8 cellular contexts compared by ENCODE assay signal in the genomic region with DNA sequence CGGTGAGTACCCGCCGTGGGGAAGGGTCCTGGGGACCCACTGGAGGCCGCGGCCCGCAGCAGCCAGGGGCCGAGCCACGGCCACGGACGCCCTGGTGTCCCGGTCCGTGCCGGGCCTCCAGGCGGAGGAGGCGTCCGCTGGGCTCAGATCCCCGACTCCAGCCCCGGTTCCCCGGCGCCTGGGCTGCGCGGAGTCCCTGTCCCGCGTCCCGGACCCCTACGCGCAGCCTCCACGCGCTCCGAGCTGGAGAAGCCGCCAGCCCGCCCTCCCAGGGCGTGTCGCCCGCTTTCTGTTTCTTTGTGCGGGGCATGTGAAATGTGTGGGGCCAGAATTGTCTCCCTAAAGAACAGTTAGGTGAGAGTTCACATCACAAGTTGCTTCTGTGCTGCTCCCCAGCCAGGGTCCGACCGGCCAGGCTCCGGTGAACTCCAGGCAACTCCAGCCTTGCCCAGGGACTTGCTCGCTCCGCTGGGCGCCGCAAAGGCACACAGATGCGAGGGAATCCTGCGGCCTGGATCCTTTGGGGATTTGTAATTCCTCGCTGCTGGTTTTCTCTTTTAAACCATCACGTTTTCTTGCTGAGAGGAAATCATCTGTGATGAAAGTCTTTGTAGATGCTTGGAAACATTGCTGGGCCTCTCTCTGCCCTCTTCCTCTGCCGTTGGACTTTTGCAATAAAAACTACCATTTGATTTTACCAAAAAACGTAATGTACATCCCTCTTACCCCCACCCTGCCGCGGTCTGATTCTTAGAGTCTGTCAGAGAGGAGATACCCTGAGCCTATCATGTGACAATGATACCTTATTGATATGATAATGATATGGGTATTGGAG. TPM values are rescaled to one million over a fixed set of nuclear protein-coding genes. Genes with fewer than 3 reads are reported as not detected.
A peak's percentile ranks its signal among the peaks of the same experiment; 100 is the strongest.
DNase-seq lines count a peak whose midpoint lies in the region; ATAC-seq and TF ChIP-seq lines count a peak whose summit lies in the region.

No MANE protein-coding gene starts in this region.

- H3K79me2 ChIP-seq in Karpas-422 (ENCODE audit: low read length) = peaks cover 46% of the 10 kb centered on the region
- H3K79me2 ChIP-seq in parathyroid adenoma = peaks cover 2% of the 10 kb centered on the region

- TF ChIP-seq CTCF in parathyroid adenoma (IDR thresholded peaks at IDR 0.05) = no peak

- H3K4me2 ChIP-seq in Karpas-422 (ENCODE audit: low read depth, low read length, poor library complexity, severe bottlenecking) (peak overlapping the region; percentile 86), parathyroid adenoma (ENCODE audit: low read length) (peak overlapping the region; percentile 69)

- H3K27me3 ChIP-seq in Karpas-422 (ENCODE audit: low read length) (no peaks in the 10 kb centered on the region), parathyroid adenoma (ENCODE audit: control insufficient read depth, insufficient read depth, low read length) (no peaks in the 10 kb centered on the region)

- no peaks in the 10 kb centered on the region for H3K9me2 ChIP-seq in Karpas-422 (replicated peaks; ENCODE audit: insufficient read depth, low read length)

- H4K20me1 ChIP-seq in Karpas-422 (ENCODE audit: insufficient read depth, low read depth, low read length) = no peaks in the 10 kb centered on the region

- peak; percentile 15 for ATAC-seq in GM21737 (IDR thresholded peaks at IDR 0.05; ENCODE audit: unreplicated experiment)

- H3K4me3 ChIP-seq in Karpas-422 (ENCODE audit: low read length) = peak overlapping the region; percentile 96
- H3K4me3 ChIP-seq in parathyroid adenoma (ENCODE audit: low read depth, low read length) = peak overlapping the region; percentile 37

- H3K27ac ChIP-seq in Karpas-422 (ENCODE audit: low read length) (peak overlapping the region; percentile 80), parathyroid adenoma (peak overlapping the region; percentile 76)

- DNase-seq in EH (ENCODE audit: low read depth) (peak; percentile 51), Karpas-422 (peak; percentile 73), germinal center (ENCODE audit: low spot score) (peak; percentile 78), NCI-H1930 (lab: John Stamatoyannopoulos, UW) (no peak), Ammon's horn (ENCODE audit: low spot score) (no peak)
- DNase-seq in activated effector memory CD4-positive, alpha-beta T cell treated with anti-CD3 and anti-CD28 coated beads, Interleukin-2, amount 50 U/mL, for 16 hours = peak; percentile 82

- H3K36me3 ChIP-seq in Karpas-422 (ENCODE audit: insufficient read depth, low read length) (no peaks in the 10 kb centered on the region), parathyroid adenoma (ENCODE audit: control insufficient read depth, insufficient read depth, low read length) (no peaks in the 10 kb centered on the region)

- H3K9me3 ChIP-seq in Karpas-422 (ENCODE audit: low read length) (no peaks in the 10 kb centered on the region), parathyroid adenoma (ENCODE audit: control insufficient read depth, low read length) (no peaks in the 10 kb centered on the region)

- H3K9ac ChIP-seq in Karpas-422 (ENCODE audit: low read length) (peak overlapping the region; percentile 93), parathyroid adenoma (peak overlapping the region; percentile 0)

- peak overlapping the region; percentile 97 for H2AFZ ChIP-seq in Karpas-422 (ENCODE audit: low read length)
- peak overlapping the region; percentile 89 for H2AFZ ChIP-seq in parathyroid adenoma

- H3K4me1 ChIP-seq in Karpas-422 (ENCODE audit: low read length) = peaks cover 50% of the 10 kb centered on the region
- H3K4me1 ChIP-seq in parathyroid adenoma = no peaks in the 10 kb centered on the region

RNA-seq across cellular contexts. Expression of a gene that starts 0.6 kb away (rescaled TPM):
- 156 and 251 TPM in 2 replicates for total RNA-seq in Karpas-422 (2014; rRNA removed; shearing (Covaris generic); ENCODE audit: low replicate concordance)

Comparison
In these comparisons a context has a peak if more than half of its experiments do, and no peak if none do; other contexts are left out.
1. DNase-seq: peak in EH (single experiment), Karpas-422 (single experiment), activated effector memory CD4-positive, alpha-beta T cell treated with anti-CD3 and anti-CD28 coated beads, Interleukin-2, amount 50 U/mL, for 16 hours (single experiment) and germinal center (single experiment); none in NCI-H1930 (0 of 2) and Ammon's horn (single experiment).